26 cellular contexts compared by ENCODE assay signal in the genomic region with DNA sequence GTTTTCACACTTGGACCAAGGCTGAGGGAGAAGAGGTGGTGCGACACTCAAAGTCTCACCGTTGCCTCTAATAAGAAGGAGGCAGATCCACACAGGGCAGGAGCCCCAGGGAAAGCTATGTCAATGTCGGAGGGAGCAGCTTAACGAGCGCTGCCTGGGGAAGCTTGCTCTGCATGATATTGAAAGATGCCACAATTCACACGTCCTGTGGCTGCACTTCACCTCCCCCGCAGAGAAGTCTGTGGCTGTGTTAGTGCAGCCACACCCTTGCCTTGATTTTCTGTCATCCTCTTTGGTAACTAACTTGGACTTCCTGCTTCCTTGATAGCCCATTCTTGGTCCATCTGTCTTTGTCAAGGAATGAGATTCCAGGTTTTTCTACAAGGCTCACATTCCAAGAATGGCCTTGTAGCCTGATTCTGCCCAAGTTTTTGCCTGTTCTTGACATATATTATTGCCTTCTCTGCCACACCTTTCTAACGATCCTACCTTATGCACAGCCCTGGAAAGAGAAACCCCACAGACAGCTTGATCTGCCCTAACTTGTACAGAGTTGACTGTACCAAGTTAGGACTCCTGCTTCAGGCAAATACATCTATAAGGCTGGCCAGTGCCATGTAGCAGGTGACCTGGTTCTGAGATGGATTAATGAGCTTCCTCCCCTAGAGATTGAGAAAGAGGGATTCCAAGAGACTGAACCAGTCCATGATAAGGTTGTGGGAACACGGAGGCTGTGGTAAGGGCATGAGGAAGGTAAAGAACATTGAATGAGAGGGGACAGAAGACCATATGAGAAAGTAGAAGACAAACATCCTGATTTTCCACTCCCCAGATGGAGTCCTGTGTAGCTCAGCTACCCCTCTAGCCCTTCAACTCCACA.
DNase-seq lines count a peak whose midpoint lies in the region; ATAC-seq and TF ChIP-seq lines count a peak whose summit lies in the region.
"Had no signal": no experiment of that assay in that cellular context is flagged by ENCODE, and none has a peak within 500 bp of the region (broad histone marks: within the 10 kb centered on the region; RNA-seq: fewer than 3 reads in every experiment).

No MANE protein-coding gene starts in this region.

- H3K36me3 ChIP-seq in upper lobe of right lung, result no peaks in the 10 kb centered on the region
- H3K36me3 ChIP-seq: heart right ventricle, lower lobe of right lung, sigmoid colon, tibial nerve had no signal

- peaks cover 15% of the 10 kb centered on the region for H3K4me1 Mint-ChIP-seq in stimulated activated naive CD8-positive, alpha-beta T cell treated with anti-CD3 and anti-CD28 coated beads, Interleukin-15, amount 100 ng/mL, for 72 hours
- no peaks in the 10 kb centered on the region for H3K4me1 Mint-ChIP-seq in T-helper 2 cell treated with Interferon-gamma antibody and Interleukin-4, amounts not matched to agents 5 μg/mL and 100 μg/mL, for 36 hours (ENCODE audit: low read depth)
- H3K4me1 Mint-ChIP-seq: activated naive CD8-positive, alpha-beta T cell treated with anti-CD3 and anti-CD28 coated beads for 36 hours; CD4-positive, alpha-beta memory T cell; central memory CD8-positive, alpha-beta T cell had no signal

- H3K9me3 Mint-ChIP-seq in stimulated activated naive CD8-positive, alpha-beta T cell treated with anti-CD3 and anti-CD28 coated beads, Interleukin-15, amount 100 ng/mL, for 72 hours, result peaks cover 0 to 6% of the 10 kb centered on the region in 2 donors
- H3K9me3 Mint-ChIP-seq in T-helper 2 cell treated with Interferon-gamma antibody and Interleukin-4, amounts not matched to agents 5 μg/mL and 100 μg/mL, for 36 hours, result peaks cover 7% of the 10 kb centered on the region
- H3K9me3 Mint-ChIP-seq: activated naive CD8-positive, alpha-beta T cell treated with anti-CD3 and anti-CD28 coated beads for 36 hours; nephron had no signal

- no peaks in the 10 kb centered on the region for H3K36me3 Mint-ChIP-seq in T-helper 2 cell treated with Interferon-gamma antibody and Interleukin-4, amounts not matched to agents 5 μg/mL and 100 μg/mL, for 36 hours (ENCODE audit: low read depth)
- H3K36me3 Mint-ChIP-seq: activated naive CD8-positive, alpha-beta T cell treated with anti-CD3 and anti-CD28 coated beads for 36 hours; CD4-positive, alpha-beta memory T cell had no signal

- no peaks in the 10 kb centered on the region for H3K4me1 ChIP-seq in upper lobe of right lung
- H3K4me1 ChIP-seq: heart right ventricle, lower lobe of right lung, sigmoid colon, tibial nerve had no signal

- intact Hi-C loops in upper lobe of right lung (cut with DNase I), result no loop called here

- no peaks in the 10 kb centered on the region for H3K9me3 ChIP-seq in upper lobe of right lung
- H3K9me3 ChIP-seq: heart right ventricle, lower lobe of right lung, sigmoid colon, tibial nerve had no signal

- H3K27me3 ChIP-seq in upper lobe of right lung, result no peaks in the 10 kb centered on the region
- H3K27me3 ChIP-seq: sigmoid colon, tibial nerve had no signal

- ATAC-seq in stimulated activated naive CD8-positive, alpha-beta T cell treated with anti-CD3 and anti-CD28 coated beads, Interleukin-15, amount 100 ng/mL, for 72 hours, result peak; percentile 78
- ATAC-seq in stimulated activated naive CD8-positive, alpha-beta T cell treated with anti-CD3 and anti-CD28 coated beads, Interleukin-15, Interleukin-2, amounts not matched to agents 100 U/mL and 50 U/mL, for 24 hours, result no peak
- ATAC-seq in upper lobe of right lung, result peak; percentile 87
- ATAC-seq in HG03095 (IDR thresholded peaks at IDR 0.05; ENCODE audit: unreplicated experiment), result no peak
- ATAC-seq in HG02884 (IDR thresholded peaks at IDR 0.05; ENCODE audit: unreplicated experiment), result no peak
- ATAC-seq: effector memory CD8-positive, alpha-beta T cell; heart right ventricle had no signal

- H3K4me3 Mint-ChIP-seq in stimulated activated naive CD8-positive, alpha-beta T cell treated with anti-CD3 and anti-CD28 coated beads, Interleukin-15, amount 100 ng/mL, for 72 hours, result peak overlapping the region; percentile 48
- peak overlapping the region; percentile 5 for H3K4me3 Mint-ChIP-seq in T-helper 2 cell treated with Interferon-gamma antibody and Interleukin-4, amounts not matched to agents 5 μg/mL and 100 μg/mL, for 36 hours
- H3K4me3 Mint-ChIP-seq: activated naive CD8-positive, alpha-beta T cell treated with anti-CD3 and anti-CD28 coated beads for 36 hours; CD4-positive, alpha-beta memory T cell; central memory CD8-positive, alpha-beta T cell; effector memory CD8-positive, alpha-beta T cell; nephron had no signal

- H3K27ac Mint-ChIP-seq in stimulated activated naive CD8-positive, alpha-beta T cell treated with anti-CD3 and anti-CD28 coated beads, Interleukin-15, amount 100 ng/mL, for 72 hours, result peak overlapping the region in 1 of 2 donors; percentile 54
- no peak overlapping the region for H3K27ac Mint-ChIP-seq in T-helper 2 cell treated with Interferon-gamma antibody and Interleukin-4, amounts not matched to agents 5 μg/mL and 100 μg/mL, for 36 hours
- H3K27ac Mint-ChIP-seq: activated naive CD8-positive, alpha-beta T cell treated with anti-CD3 and anti-CD28 coated beads for 36 hours; CD4-positive, alpha-beta memory T cell; effector memory CD8-positive, alpha-beta T cell; nephron had no signal

- no peak for DNase-seq in stimulated activated naive CD8-positive, alpha-beta T cell treated with anti-CD3 and anti-CD28 coated beads, Interleukin-15, amount 100 ng/mL, for 72 hours
- DNase-seq in stimulated activated naive CD8-positive, alpha-beta T cell treated with anti-CD3 and anti-CD28 coated beads, Interleukin-15, Interleukin-2, amounts not matched to agents 100 U/mL and 50 U/mL, for 24 hours, result no peak
- DNase-seq in T-helper 2 cell treated with Interferon-gamma antibody and Interleukin-4, amounts not matched to agents 5 μg/mL and 100 μg/mL, for 36 hours (ENCODE audit: low spot score), result no peak
- peak; percentile 73 for DNase-seq in epithelial cell of esophagus (ENCODE audit: low read depth)
- DNase-seq in upper lobe of right lung, result no peak
- DNase-seq in hippocampal formation (lab: John Stamatoyannopoulos, UW), result no peak
- DNase-seq: activated CD8-positive, alpha-beta memory T cell treated with anti-CD3 and anti-CD28 coated beads for 24 hours; activated effector memory CD4-positive, alpha-beta T cell treated with Interleukin-2 at 50 U/mL for 16 hours; activated naive CD8-positive, alpha-beta T cell treated with anti-CD3 and anti-CD28 coated beads for 36 hours; AML-193; CD4-positive, alpha-beta memory T cell; effector memory CD8-positive, alpha-beta T cell; heart right ventricle; Karpas-422; kidney glomerular epithelial cell; lower lobe of right lung; NCI-H2107; sigmoid colon; stimulated activated CD4-positive, alpha-beta T cell treated with anti-CD3 and anti-CD28 coated beads, Interleukin-12 subunit alpha, Interleukin-12 subunit beta, amount 100 ng/mL, for 4 hours; stimulated activated CD4-positive, alpha-beta T cell treated with anti-CD3 and anti-CD28 coated beads, Interleukin-2, amount 100 ng/mL, for 48 hours had no signal

- H3K4me3 ChIP-seq in epithelial cell of esophagus (ENCODE audit: low read length) (no peak overlapping the region), upper lobe of right lung (no peak overlapping the region)
- H3K4me3 ChIP-seq: heart right ventricle, lower lobe of right lung, sigmoid colon, SK-N-MC, tibial nerve had no signal

- H3K27ac ChIP-seq in upper lobe of right lung, result no peak overlapping the region
- H3K27ac ChIP-seq: heart right ventricle, lower lobe of right lung, sigmoid colon, SK-N-MC, tibial nerve had no signal

- H3K27me3 Mint-ChIP-seq in stimulated activated naive CD8-positive, alpha-beta T cell treated with anti-CD3 and anti-CD28 coated beads, Interleukin-15, amount 100 ng/mL, for 72 hours, result peaks cover 5% of the 10 kb centered on the region
- H3K27me3 Mint-ChIP-seq in T-helper 2 cell treated with Interferon-gamma antibody and Interleukin-4, amounts not matched to agents 5 μg/mL and 100 μg/mL, for 36 hours (ENCODE audit: low read depth), result no peaks in the 10 kb centered on the region
- H3K27me3 Mint-ChIP-seq: CD4-positive, alpha-beta memory T cell; central memory CD8-positive, alpha-beta T cell; effector memory CD8-positive, alpha-beta T cell had no signal

- TF ChIP-seq CTCF in epithelial cell of esophagus (IDR thresholded peaks at IDR 0.05; ENCODE audit: insufficient read depth, low read depth, low read length, missing control alignments) (no peak), upper lobe of right lung (IDR thresholded peaks at IDR 0.05) (no peak)

Comparison
In these comparisons a context has a peak if more than half of its experiments do, and no peak if none do; other contexts are left out.
1. ATAC-seq: peak in stimulated activated naive CD8-positive, alpha-beta T cell treated with anti-CD3 and anti-CD28 coated beads, Interleukin-15, amount 100 ng/mL, for 72 hours (single experiment) and upper lobe of right lung (single experiment); none in stimulated activated naive CD8-positive, alpha-beta T cell treated with anti-CD3 and anti-CD28 coated beads, Interleukin-15, Interleukin-2, amounts not matched to agents 100 U/mL and 50 U/mL, for 24 hours (single experiment), HG03095 (single experiment) and HG02884 (single experiment).